1 cellular context compared by ENCODE assay signal in the genomic region with DNA sequence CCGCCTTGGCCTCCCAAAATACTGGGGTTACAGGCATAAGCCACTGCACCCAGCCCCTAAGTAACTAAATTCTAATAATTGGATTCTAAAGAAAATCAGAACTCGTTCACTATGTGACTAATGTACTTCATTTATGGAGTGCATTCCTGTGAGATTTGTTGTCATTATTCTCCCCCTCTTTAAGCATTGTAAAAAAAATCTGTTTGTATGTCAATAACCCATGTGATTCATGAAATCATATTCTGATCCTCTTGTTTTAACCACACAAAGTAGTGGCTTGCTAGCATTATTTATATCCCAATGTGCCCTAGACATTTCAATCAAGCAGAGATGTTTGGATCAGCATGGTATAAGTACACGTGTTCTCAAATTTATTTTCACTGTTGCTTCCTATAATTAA.
TF ChIP-seq lines count a peak whose summit lies in the region.

No MANE protein-coding gene starts in this region.

TF ChIP-seq in IMR-90, 13 proteins besides CTCF, POLR2A, EP300 and RAD21:
- TF ChIP-seq ELK1 (IDR thresholded peaks at IDR 0.05; ENCODE audit: borderline replicate concordance, low read depth, low read length): no peak
- no peak for TF ChIP-seq RFX5 (IDR thresholded peaks at IDR 0.05; ENCODE audit: low read depth, low read length)
- no peak for TF ChIP-seq MAFK (IDR thresholded peaks at IDR 0.05; ENCODE audit: low read depth, low read length)
- TF ChIP-seq MXI1 (IDR thresholded peaks at IDR 0.05; ENCODE audit: borderline replicate concordance, low read depth, low read length): no peak
- no peak for TF ChIP-seq CHD1 (IDR thresholded peaks at IDR 0.05; ENCODE audit: low read depth, low read length)
- TF ChIP-seq FOS (IDR thresholded peaks at IDR 0.05; ENCODE audit: low read depth, low read length): no peak
- no peak for TF ChIP-seq RCOR1 (IDR thresholded peaks at IDR 0.05; ENCODE audit: insufficient replicate concordance, low read length)
- TF ChIP-seq CEBPB (IDR thresholded peaks at IDR 0.05; ENCODE audit: low read depth, low read length): no peak
- no peak for TF ChIP-seq SMC3 (IDR thresholded peaks at IDR 0.05; ENCODE audit: low read depth, low read length)
- TF ChIP-seq NFE2L2 (IDR thresholded peaks at IDR 0.05; ENCODE audit: low read depth, low read length): no peak
- no peak for TF ChIP-seq BHLHE40 (IDR thresholded peaks at IDR 0.05; ENCODE audit: low read depth, low read length)
- TF ChIP-seq, protein P1, sequence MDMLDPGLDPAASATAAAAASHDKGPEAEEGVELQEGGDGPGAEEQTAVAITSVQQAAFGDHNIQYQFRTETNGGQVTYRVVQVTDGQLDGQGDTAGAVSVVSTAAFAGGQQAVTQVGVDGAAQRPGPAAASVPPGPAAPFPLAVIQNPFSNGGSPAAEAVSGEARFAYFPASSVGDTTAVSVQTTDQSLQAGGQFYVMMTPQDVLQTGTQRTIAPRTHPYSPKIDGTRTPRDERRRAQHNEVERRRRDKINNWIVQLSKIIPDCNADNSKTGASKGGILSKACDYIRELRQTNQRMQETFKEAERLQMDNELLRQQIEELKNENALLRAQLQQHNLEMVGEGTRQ (IDR thresholded peaks at IDR 0.05; ENCODE audit: low read depth, low read length): no peak
- no peak for TF ChIP-seq MAZ (IDR thresholded peaks at IDR 0.05; ENCODE audit: borderline replicate concordance, low read depth, low read length)
